In the genomic region with DNA sequence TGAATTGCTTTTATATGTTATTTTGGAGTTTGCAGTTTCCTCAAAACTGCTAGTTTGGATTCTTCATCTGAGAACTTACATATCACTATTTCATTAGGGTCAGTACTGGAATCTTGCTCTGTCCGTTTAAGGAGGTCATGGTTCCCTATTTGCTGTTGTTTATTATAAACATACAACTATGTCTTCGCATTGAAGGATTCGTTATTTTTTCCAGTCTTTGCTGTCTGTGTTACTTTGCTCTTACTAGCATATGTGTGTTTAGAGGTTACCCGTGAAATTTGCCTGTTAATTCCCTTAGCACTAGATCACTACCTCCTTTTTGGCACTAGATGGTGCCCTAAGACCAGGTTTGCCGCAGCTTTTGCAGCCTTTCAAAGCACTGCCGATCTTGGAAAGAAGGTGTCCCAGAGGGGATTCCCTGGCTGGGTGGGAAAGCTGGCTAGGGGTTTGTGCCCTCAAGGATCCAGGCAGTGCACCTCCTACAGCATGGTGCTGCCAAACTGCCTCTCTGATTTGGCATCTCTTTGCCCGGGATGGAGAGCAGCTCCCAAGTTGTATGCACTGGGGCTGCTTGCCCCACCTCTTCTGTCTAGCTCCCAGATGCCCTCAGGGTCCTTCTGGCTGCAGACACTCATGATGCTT, we compare ENCODE assay signal across 9 cellular contexts.
A peak's percentile ranks its signal among the peaks of the same experiment; 100 is the strongest.
DNase-seq lines count a peak whose midpoint lies in the region; ATAC-seq and TF ChIP-seq lines count a peak whose summit lies in the region.
"Had no signal": no experiment of that assay in that cellular context is flagged by ENCODE, and none has a peak within 500 bp of the region (broad histone marks: within the 10 kb centered on the region; RNA-seq: fewer than 3 reads in every experiment).

No MANE protein-coding gene starts in this region.

- ATAC-seq in GM21360 (IDR thresholded peaks at IDR 0.05; ENCODE audit: unreplicated experiment) = peak; percentile 86
- no peak for ATAC-seq in thoracic aorta (ENCODE audit: insufficient number of reproducible peaks, low FRiP score, low read depth)

- H3K27ac ChIP-seq in OCI-LY7 (ENCODE audit: low read depth, low read length, poor library complexity, severe bottlenecking) (peak overlapping the region; percentile 16), neuronal stem cell (replicated peaks; ENCODE audit: low read length) (no peak overlapping the region), thoracic aorta (no peak overlapping the region)
- H3K27ac ChIP-seq: parathyroid adenoma had no signal

- H4K91ac ChIP-seq in neuronal stem cell (ENCODE audit: low read depth, low read length, poor library complexity) = no peak overlapping the region

- no peak overlapping the region for H2BK5ac ChIP-seq in neuronal stem cell (ENCODE audit: low read length)

- H3K4me3 ChIP-seq in OCI-LY7 (ENCODE audit: low read depth, low read length, poor library complexity, severe bottlenecking) = peak overlapping the region; percentile 54
- H3K4me3 ChIP-seq in fibroblast of mammary gland (ENCODE audit: control insufficient read depth, low read depth, low read length) = no peak overlapping the region
- H3K4me3 ChIP-seq in neuronal stem cell (ENCODE audit: low read length in 2 of 2) = no peak overlapping the region
- peak overlapping the region; percentile 54 for H3K4me3 ChIP-seq in thoracic aorta

- no peak overlapping the region for H2AK5ac ChIP-seq in neuronal stem cell (ENCODE audit: low read depth, low read length)

- no peak overlapping the region for H3K23ac ChIP-seq in neuronal stem cell (ENCODE audit: low read depth, low read length, poor library complexity)

- H3K36me3 ChIP-seq in OCI-LY7 (ENCODE audit: insufficient read depth, low read length) (no peaks in the 10 kb centered on the region; the same call in 1 of the 2 replicates), neuronal stem cell (replicated peaks in 1 of 2; ENCODE audit: control insufficient read depth in 2 of 2, insufficient read depth in 2 of 2, low read length in 2 of 2) (no peaks in the 10 kb centered on the region), thoracic aorta (no peaks in the 10 kb centered on the region)

- H3K4me1 ChIP-seq in OCI-LY7 (ENCODE audit: insufficient read depth, low read length, poor library complexity, severe bottlenecking) (peaks cover 12% of the 10 kb centered on the region), neuronal stem cell (ENCODE audit: control insufficient read depth in 2 of 2, insufficient read depth in 1 of 2, low read depth in 1 of 2, low read length in 2 of 2) (no peaks in the 10 kb centered on the region), thoracic aorta (ENCODE audit: control insufficient read depth in 1 of 2, low read depth in 2 of 2) (no peaks in the 10 kb centered on the region)
- H3K4me1 ChIP-seq: parathyroid adenoma had no signal

- peak overlapping the region; percentile 45 for H3K18ac ChIP-seq in neuronal stem cell (ENCODE audit: low read length)

- DNase-seq in DMS114 treated with DMSO at 0.1 percent for 48 hours (lab: John Stamatoyannopoulos, UW; ENCODE audit: unreplicated experiment) (peak; percentile 85), HS-27A (ENCODE audit: low read depth) (peak; percentile 36), OCI-LY7 (ENCODE audit: low spot score) (peak; percentile 90), activated T-cell treated with anti-CD3 and anti-CD28 coated beads for 24 hours (ENCODE audit: low read depth) (peak; percentile 52), fibroblast of mammary gland (ENCODE audit: low read depth) (peak; percentile 68), neuronal stem cell (ENCODE audit: low spot score) (peak; percentile 55), thoracic aorta (ENCODE audit: low spot score) (no peak)

- CTCF ChIA-PET in OCI-LY7 (lab: Charles Lee; ENCODE audit: unreplicated experiment) = interaction anchor here (0.8 to 1.0 kb wide), 4 partner anchors 225 to 345 kb away, joined by 3 to 4 read pairs (median 4); no protein-coding TSS in a partner anchor

- H3K79me1 ChIP-seq in neuronal stem cell (ENCODE audit: low read depth, low read length) = no peaks in the 10 kb centered on the region

- intact Hi-C loops in OCI-LY7 (cut with micrococcal nuclease; ENCODE audit: unreplicated experiment) = loop anchor here (1.0 to 5.0 kb wide), 9 partner anchors 38 to 546 kb away; partner anchors contain the start of genes APBB1IP and PDSS1

- H3K14ac ChIP-seq in neuronal stem cell (ENCODE audit: low read length) = no peak overlapping the region

- no peak overlapping the region for H2BK15ac ChIP-seq in neuronal stem cell (ENCODE audit: low read length)

- POLR2A ChIA-PET in OCI-LY7 (lab: Charles Lee) = interaction anchor here (0.6 to 1.4 kb wide), 5 partner anchors 53 to 951 kb away, joined by 3 to 4 read pairs (median 3); no protein-coding TSS in a partner anchor

- H4K20me1 ChIP-seq in OCI-LY7 (ENCODE audit: insufficient read depth, low read length) = no peaks in the 10 kb centered on the region

- no TSS peak for BruUV-seq in OCI-LY7 (replicated peaks; lab: Mats Ljungman, UMichigan)

- H2AFZ ChIP-seq in OCI-LY7 (ENCODE audit: low read length) (peak overlapping the region; percentile 98), neuronal stem cell (ENCODE audit: low read length) (no peak overlapping the region)
- H2AFZ ChIP-seq: parathyroid adenoma had no signal

- peak overlapping the region; percentile 70 for H3K4me2 ChIP-seq in OCI-LY7 (ENCODE audit: low read length)
- H3K4me2 ChIP-seq in neuronal stem cell (ENCODE audit: insufficient read depth, low read length, poor library complexity, severe bottlenecking) = no peak overlapping the region

- no peak overlapping the region for H2BK120ac ChIP-seq in neuronal stem cell (ENCODE audit: low read depth, low read length)

- no CpG with 5 or more reads among the region's 7 CpGs for WGBS in neuronal stem cell (ENCODE audit: extremely low coverage in 2 of 2, insufficient read length in 2 of 2, insufficient replicate concordance in 1 of 2), 2 donors

- no peaks in the 10 kb centered on the region for H3K79me2 ChIP-seq in OCI-LY7 (ENCODE audit: insufficient read depth, low read depth, low read length)
- H3K79me2 ChIP-seq: parathyroid adenoma had no signal

- no peak overlapping the region for H3K9ac ChIP-seq in neuronal stem cell (ENCODE audit: low read depth, low read length, poor library complexity)
- H3K9ac ChIP-seq: parathyroid adenoma had no signal

- no peaks in the 10 kb centered on the region for H3K27me3 ChIP-seq in neuronal stem cell (ENCODE audit: control insufficient read depth in 3 of 3, insufficient read depth in 3 of 3, low read depth in 1 of 3, low read length in 3 of 3)
- H3K27me3 ChIP-seq in thoracic aorta (replicated peaks; ENCODE audit: insufficient read depth) = no peaks in the 10 kb centered on the region

- H2BK12ac ChIP-seq in neuronal stem cell (ENCODE audit: low read length) = no peak overlapping the region

- H3K9me3 ChIP-seq in OCI-LY7 (ENCODE audit: low read length) = peaks cover 28% of the 10 kb centered on the region; the same call in 1 of the 2 replicates
- H3K9me3 ChIP-seq in neuronal stem cell (replicated peaks in 1 of 2; ENCODE audit: control insufficient read depth in 2 of 2, insufficient read depth in 1 of 2, low read depth in 1 of 2, low read length in 2 of 2) = peaks cover 0 to 2% of the 10 kb centered on the region in 2 donors
- H3K9me3 ChIP-seq in thoracic aorta = peaks cover 7% of the 10 kb centered on the region

- H3K4ac ChIP-seq in neuronal stem cell (ENCODE audit: low read length) = no peak overlapping the region

- no peaks in the 10 kb centered on the region for H3K9me2 ChIP-seq in OCI-LY7 (ENCODE audit: insufficient read depth, low read length)

- TF ChIP-seq CTCF in OCI-LY7 (conservative IDR thresholded peaks at IDR 0.05; ENCODE audit: low read length) = peak; percentile 99
- TF ChIP-seq CTCF in fibroblast of mammary gland (conservative IDR thresholded peaks at IDR 0.05; ENCODE audit: control insufficient read depth, insufficient read depth, low read depth, low read length) = peak; percentile 85
- no peak for TF ChIP-seq CTCF in thoracic aorta (IDR thresholded peaks at IDR 0.05)

- H4K8ac ChIP-seq in neuronal stem cell (ENCODE audit: low read depth, low read length) = no peak overlapping the region

Comparison
In these comparisons a context has a peak if more than half of its experiments do, and no peak if none do; other contexts are left out.
1. H3K4me3 ChIP-seq: peak in OCI-LY7 (single experiment) and thoracic aorta (single experiment); none in fibroblast of mammary gland (single experiment) and neuronal stem cell (0 of 2).